ENCODE assay signal across 1 cellular context in genomic region chr5:36459191-36460135, GRCh38.
TF ChIP-seq lines count a peak whose summit lies in the region.

No MANE protein-coding gene starts in this region.

TF ChIP-seq in WTC11, 78 proteins besides CTCF, POLR2A, EP300 and RAD21 (continued from another document):
- no peak for TF ChIP-seq ARID4B (CRISPR knock-in tag; IDR thresholded peaks at IDR 0.05; ENCODE audit: borderline replicate concordance)
- TF ChIP-seq ESRRA (CRISPR knock-in tag; IDR thresholded peaks at IDR 0.05; ENCODE audit: borderline replicate concordance) = no peak
- TF ChIP-seq, protein P1, sequence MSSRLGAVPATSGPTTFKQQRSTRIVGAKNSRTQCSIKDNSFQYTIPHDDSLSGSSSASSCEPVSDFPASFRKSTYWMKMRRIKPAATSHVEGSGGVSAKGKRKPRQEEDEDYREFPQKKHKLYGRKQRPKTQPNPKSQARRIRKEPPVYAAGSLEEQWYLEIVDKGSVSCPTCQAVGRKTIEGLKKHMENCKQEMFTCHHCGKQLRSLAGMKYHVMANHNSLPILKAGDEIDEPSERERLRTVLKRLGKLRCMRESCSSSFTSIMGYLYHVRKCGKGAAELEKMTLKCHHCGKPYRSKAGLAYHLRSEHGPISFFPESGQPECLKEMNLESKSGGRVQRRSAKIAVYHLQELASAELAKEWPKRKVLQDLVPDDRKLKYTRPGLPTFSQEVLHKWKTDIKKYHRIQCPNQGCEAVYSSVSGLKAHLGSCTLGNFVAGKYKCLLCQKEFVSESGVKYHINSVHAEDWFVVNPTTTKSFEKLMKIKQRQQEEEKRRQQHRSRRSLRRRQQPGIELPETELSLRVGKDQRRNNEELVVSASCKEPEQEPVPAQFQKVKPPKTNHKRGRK (CRISPR knock-in tag; IDR thresholded peaks at IDR 0.05; ENCODE audit: borderline replicate concordance) = no peak
- TF ChIP-seq PRRX2 (CRISPR knock-in tag; IDR thresholded peaks at IDR 0.05) = no peak
- TF ChIP-seq HMGA2 (CRISPR knock-in tag; IDR thresholded peaks at IDR 0.05) = no peak
TF ChIP-seq in WTC11: peak in this region for 0.
